In the genomic region with DNA sequence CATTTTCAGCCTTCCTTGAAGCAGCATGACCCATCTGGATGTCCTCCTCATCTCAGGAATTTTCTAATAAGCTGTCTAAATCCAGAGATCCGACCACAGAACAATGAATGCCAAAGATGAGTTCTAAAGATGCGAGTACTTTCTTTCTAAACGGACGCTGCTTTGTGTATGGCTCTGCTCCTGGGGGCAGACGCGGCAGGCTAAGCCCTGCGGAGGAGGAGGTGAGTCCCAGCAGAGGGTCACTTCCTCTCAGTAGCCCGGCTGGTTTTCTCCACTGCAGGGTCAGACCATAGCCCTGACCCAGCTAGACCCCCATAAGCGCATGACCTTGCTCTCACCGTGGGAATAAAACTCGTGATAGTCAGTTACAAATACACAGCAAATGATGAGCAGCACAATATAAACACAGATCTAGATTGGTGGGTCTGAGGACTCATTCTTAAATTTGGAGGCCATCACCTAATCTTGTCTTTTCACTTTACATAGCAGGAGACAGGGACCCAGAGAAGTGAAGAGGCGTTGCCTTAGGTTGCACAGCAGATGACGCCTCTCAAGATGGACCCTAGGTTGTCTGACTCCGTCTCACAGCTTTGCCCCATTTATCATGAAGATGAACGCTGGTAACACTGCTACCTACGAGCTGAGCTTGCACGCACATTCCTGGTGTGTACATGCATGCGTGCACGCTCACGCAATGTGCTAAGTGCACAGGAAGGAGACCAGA, we compare ENCODE assay signal across 11 cellular contexts. TPM values are rescaled to one million over a fixed set of nuclear protein-coding genes. Genes with fewer than 3 reads are reported as not detected.
A peak's percentile ranks its signal among the peaks of the same experiment; 100 is the strongest.
DNase-seq lines count a peak whose midpoint lies in the region; ATAC-seq and TF ChIP-seq lines count a peak whose summit lies in the region.
"Had no signal": no experiment of that assay in that cellular context is flagged by ENCODE, and none has a peak within 500 bp of the region (broad histone marks: within the 10 kb centered on the region; RNA-seq: fewer than 3 reads in every experiment).

No MANE protein-coding gene starts in this region.

- peaks cover 15% of the 10 kb centered on the region for H3K36me3 Mint-ChIP-seq in activated CD4-positive, alpha-beta T cell treated with anti-CD3 and anti-CD28 coated beads for 36 hours (ENCODE audit: low read depth)
- peaks cover 28% of the 10 kb centered on the region for H3K36me3 Mint-ChIP-seq in activated CD4-positive, alpha-beta T cell treated with anti-CD3 and anti-CD28 coated beads, Interleukin-2, amount 10 ng/mL, durations not matched to agents 24 days and 14 days (ENCODE audit: low read depth)
- H3K36me3 Mint-ChIP-seq in activated naive CD8-positive, alpha-beta T cell treated with anti-CD3 and anti-CD28 coated beads, Interleukin-2, amount 10 ng/mL, durations not matched to agents 7 days and 5 days, result peaks cover 15% of the 10 kb centered on the region

- no peak overlapping the region for H3K4me3 Mint-ChIP-seq in activated CD4-positive, alpha-beta T cell treated with anti-CD3 and anti-CD28 coated beads for 36 hours
- H3K4me3 Mint-ChIP-seq in activated CD4-positive, alpha-beta T cell treated with anti-CD3 and anti-CD28 coated beads, Interleukin-2, amount 10 ng/mL, durations not matched to agents 24 days and 14 days, result no peak overlapping the region
- no peak overlapping the region for H3K4me3 Mint-ChIP-seq in activated naive CD8-positive, alpha-beta T cell treated with anti-CD3 and anti-CD28 coated beads, Interleukin-2, amount 10 ng/mL, durations not matched to agents 7 days and 5 days

- H3K4me3 ChIP-seq in thoracic aorta, result no peak overlapping the region

- H3K27me3 Mint-ChIP-seq in activated CD4-positive, alpha-beta T cell treated with anti-CD3 and anti-CD28 coated beads for 36 hours, result no peaks in the 10 kb centered on the region
- H3K27me3 Mint-ChIP-seq in activated CD4-positive, alpha-beta T cell treated with anti-CD3 and anti-CD28 coated beads, Interleukin-2, amount 10 ng/mL, durations not matched to agents 24 days and 14 days, result no peaks in the 10 kb centered on the region
- no peaks in the 10 kb centered on the region for H3K27me3 Mint-ChIP-seq in activated naive CD8-positive, alpha-beta T cell treated with anti-CD3 and anti-CD28 coated beads, Interleukin-2, amount 10 ng/mL, durations not matched to agents 7 days and 5 days

- CTCF ChIA-PET in activated CD4-positive, alpha-beta T cell treated with anti-CD3 and anti-CD28 coated beads for 36 hours (lab: Charles Lee), result interaction anchor here (0.6 kb wide), 1 partner anchor 109 kb away, joined by 3 read pairs; no protein-coding TSS in a partner anchor

- POLR2A ChIA-PET in activated CD4-positive, alpha-beta T cell treated with anti-CD3 and anti-CD28 coated beads for 36 hours (lab: Charles Lee), result no interaction called here
- POLR2A ChIA-PET in activated naive CD8-positive, alpha-beta T cell treated with anti-CD3 and anti-CD28 coated beads, Interleukin-2, amount 10 ng/mL, durations not matched to agents 7 days and 5 days (lab: Charles Lee), result no interaction called here

- no peak for TF ChIP-seq CTCF in thoracic aorta (IDR thresholded peaks at IDR 0.05)

- H3K9me3 ChIP-seq in thoracic aorta, result no peaks in the 10 kb centered on the region

- peak overlapping the region; percentile 90 to 98 for H3K27ac ChIP-seq in thoracic aorta

- DNase-seq in activated CD4-positive, alpha-beta T cell treated with anti-CD3 and anti-CD28 coated beads for 36 hours, result no peak
- DNase-seq in activated CD4-positive, alpha-beta T cell treated with anti-CD3 and anti-CD28 coated beads, Interleukin-2, amount 10 ng/mL, durations not matched to agents 24 days and 14 days, result no peak
- no peak for DNase-seq in activated naive CD8-positive, alpha-beta T cell treated with anti-CD3 and anti-CD28 coated beads, Interleukin-2, amount 10 ng/mL, durations not matched to agents 7 days and 5 days
- DNase-seq in iris pigment epithelial cell (ENCODE audit: low read depth), result peak; percentile 78
- DNase-seq in thoracic aorta (ENCODE audit: low spot score), result no peak
- DNase-seq in stimulated activated naive CD4-positive, alpha-beta T cell (lab: John Stamatoyannopoulos, UW), result no peak
- no peak for DNase-seq in globus pallidus (ENCODE audit: low spot score)
- DNase-seq: activated effector memory CD4-positive, alpha-beta T cell treated with anti-CD3 and anti-CD28 coated beads, Interleukin-2, amount 50 U/mL, for 16 hours; hippocampal formation; small intestine had no signal

- peaks cover 33% of the 10 kb centered on the region for H3K4me1 Mint-ChIP-seq in activated CD4-positive, alpha-beta T cell treated with anti-CD3 and anti-CD28 coated beads for 36 hours
- H3K4me1 Mint-ChIP-seq in activated CD4-positive, alpha-beta T cell treated with anti-CD3 and anti-CD28 coated beads, Interleukin-2, amount 10 ng/mL, durations not matched to agents 24 days and 14 days, result peaks cover 38% of the 10 kb centered on the region
- peaks cover 34% of the 10 kb centered on the region for H3K4me1 Mint-ChIP-seq in activated naive CD8-positive, alpha-beta T cell treated with anti-CD3 and anti-CD28 coated beads, Interleukin-2, amount 10 ng/mL, durations not matched to agents 7 days and 5 days

- no peaks in the 10 kb centered on the region for H3K27me3 ChIP-seq in thoracic aorta (replicated peaks; ENCODE audit: insufficient read depth)

- H3K4me1 ChIP-seq in thoracic aorta (ENCODE audit: control insufficient read depth in 1 of 2, low read depth in 2 of 2), result peaks cover 38 to 59% of the 10 kb centered on the region in 2 donors

- intact Hi-C loops in activated CD4-positive, alpha-beta T cell treated with anti-CD3 and anti-CD28 coated beads for 36 hours (cut with DNase I, micrococcal nuclease), result no loop called here
- intact Hi-C loops in activated CD4-positive, alpha-beta T cell treated with anti-CD3 and anti-CD28 coated beads, Interleukin-2, amount 10 ng/mL, durations not matched to agents 24 days and 14 days (cut with micrococcal nuclease), result no loop called here

- peak overlapping the region; percentile 56 for H3K27ac Mint-ChIP-seq in activated CD4-positive, alpha-beta T cell treated with anti-CD3 and anti-CD28 coated beads for 36 hours
- no peak overlapping the region for H3K27ac Mint-ChIP-seq in activated CD4-positive, alpha-beta T cell treated with anti-CD3 and anti-CD28 coated beads, Interleukin-2, amount 10 ng/mL, durations not matched to agents 24 days and 14 days
- peak overlapping the region; percentile 45 for H3K27ac Mint-ChIP-seq in activated naive CD8-positive, alpha-beta T cell treated with anti-CD3 and anti-CD28 coated beads, Interleukin-2, amount 10 ng/mL, durations not matched to agents 7 days and 5 days

- no peaks in the 10 kb centered on the region for H3K9me3 Mint-ChIP-seq in activated CD4-positive, alpha-beta T cell treated with anti-CD3 and anti-CD28 coated beads for 36 hours (ENCODE audit: low read depth)
- H3K9me3 Mint-ChIP-seq in activated CD4-positive, alpha-beta T cell treated with anti-CD3 and anti-CD28 coated beads, Interleukin-2, amount 10 ng/mL, durations not matched to agents 24 days and 14 days, result no peaks in the 10 kb centered on the region
- no peaks in the 10 kb centered on the region for H3K9me3 Mint-ChIP-seq in activated naive CD8-positive, alpha-beta T cell treated with anti-CD3 and anti-CD28 coated beads, Interleukin-2, amount 10 ng/mL, durations not matched to agents 7 days and 5 days

- no peaks in the 10 kb centered on the region for H3K36me3 ChIP-seq in thoracic aorta

- ATAC-seq in activated CD4-positive, alpha-beta T cell treated with anti-CD3 and anti-CD28 coated beads for 36 hours, result no peak
- no peak for ATAC-seq in activated naive CD8-positive, alpha-beta T cell treated with anti-CD3 and anti-CD28 coated beads, Interleukin-2, amount 10 ng/mL, durations not matched to agents 7 days and 5 days (ENCODE audit: low read depth)
- no peak for ATAC-seq in thoracic aorta (ENCODE audit: insufficient number of reproducible peaks, low FRiP score, low read depth)
- ATAC-seq in HG02981 (IDR thresholded peaks at IDR 0.05; ENCODE audit: unreplicated experiment), result no peak

RNA-seq across cellular contexts. Expression of a gene that starts 16.6 kb away (rescaled TPM):
- total RNA-seq in activated CD4-positive, alpha-beta T cell treated with anti-CD3 and anti-CD28 coated beads for 36 hours, result 10 to 100 TPM; 25.0 to 25.4 TPM
- total RNA-seq in activated CD4-positive, alpha-beta T cell treated with anti-CD3 and anti-CD28 coated beads, Interleukin-2, amount 10 ng/mL, durations not matched to agents 24 days and 14 days, result 27.2 and 31.5 TPM in 2 replicates
- 10 to 100 TPM; 29.7 to 36.9 TPM for total RNA-seq in activated naive CD8-positive, alpha-beta T cell treated with anti-CD3 and anti-CD28 coated beads, Interleukin-2, amount 10 ng/mL, durations not matched to agents 7 days and 5 days
- total RNA-seq in thoracic aorta, result 10 to 100 TPM; 25.3 to 57.6 TPM

RNA-seq across cellular contexts. Expression of a gene that starts 39.1 kb away (rescaled TPM):
- not detected for total RNA-seq in activated CD4-positive, alpha-beta T cell treated with anti-CD3 and anti-CD28 coated beads for 36 hours
- total RNA-seq in activated CD4-positive, alpha-beta T cell treated with anti-CD3 and anti-CD28 coated beads, Interleukin-2, amount 10 ng/mL, durations not matched to agents 24 days and 14 days, result not detected in 2 replicates
- total RNA-seq in activated naive CD8-positive, alpha-beta T cell treated with anti-CD3 and anti-CD28 coated beads, Interleukin-2, amount 10 ng/mL, durations not matched to agents 7 days and 5 days, result not detected
- not detected for total RNA-seq in thoracic aorta
